8 cellular contexts compared by ENCODE assay signal in the genomic region with DNA sequence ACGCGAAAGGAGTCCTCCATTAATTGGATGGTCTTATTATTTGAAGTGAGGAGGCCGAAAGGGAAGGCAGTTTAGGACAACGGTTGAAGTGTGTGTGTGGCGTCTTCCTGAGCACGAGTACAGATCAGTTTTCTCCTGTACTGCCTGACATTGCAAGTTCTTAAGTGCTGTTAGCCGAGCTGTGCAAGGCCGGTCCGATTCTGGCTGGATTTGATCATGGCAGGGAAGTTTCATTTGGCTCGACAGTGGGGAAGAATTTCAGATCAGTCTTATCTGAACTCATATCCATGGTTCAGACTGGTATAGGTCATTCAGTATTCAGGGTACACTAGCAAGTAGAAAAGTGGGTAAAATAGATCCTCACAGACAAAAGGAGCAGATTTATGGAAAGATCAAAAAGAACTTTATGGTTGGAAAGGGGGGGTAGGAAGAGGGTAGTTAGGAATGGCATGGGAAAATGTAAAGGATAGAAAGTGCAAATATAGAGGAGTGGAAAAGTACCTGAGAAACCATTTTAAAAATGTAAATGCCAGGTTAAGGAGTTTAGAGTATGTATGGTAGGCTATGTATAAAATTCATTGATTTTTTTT. TPM values are rescaled to one million over a fixed set of nuclear protein-coding genes. Genes with fewer than 3 reads are reported as not detected.
DNase-seq lines count a peak whose midpoint lies in the region; ATAC-seq, FAIRE-seq and TF ChIP-seq lines count a peak whose summit lies in the region.
"Had no signal": no experiment of that assay in that cellular context is flagged by ENCODE, and none has a peak within 500 bp of the region (broad histone marks: within the 10 kb centered on the region; RNA-seq: fewer than 3 reads in every experiment).

No MANE protein-coding gene starts in this region.

- H3K9me3 Mint-ChIP-seq in astrocyte (ENCODE audit: unreplicated experiment) = no peaks in the 10 kb centered on the region
- H3K9me3 Mint-ChIP-seq: activated naive CD8-positive, alpha-beta T cell treated with anti-CD3 and anti-CD28 coated beads, Interleukin-2, amount 50 U/mL, for 24 hours had no signal

- H3K4me3 ChIP-seq in HUES64 (ENCODE audit: low read length) (peak overlapping the region; percentile 93), astrocyte (ENCODE audit: insufficient read depth, low read depth, low read length) (peak overlapping the region; percentile 93), tibial artery (peak overlapping the region; percentile 60 to 68)

- H3K4me2 ChIP-seq in astrocyte (ENCODE audit: low read length) = peak overlapping the region; percentile 93

- peaks cover 49% of the 10 kb centered on the region for H3K79me2 ChIP-seq in astrocyte (ENCODE audit: insufficient read depth, low read length)

- H3K4me3 Mint-ChIP-seq in astrocyte (ENCODE audit: unreplicated experiment) = no peak overlapping the region
- H3K4me3 Mint-ChIP-seq: activated naive CD8-positive, alpha-beta T cell treated with anti-CD3 and anti-CD28 coated beads, Interleukin-2, amount 50 U/mL, for 24 hours had no signal

- H3K27me3 ChIP-seq in HUES64 (ENCODE audit: insufficient read depth, low read length) (no peaks in the 10 kb centered on the region), astrocyte (ENCODE audit: insufficient read depth, low read length) (no peaks in the 10 kb centered on the region), tibial artery (no peaks in the 10 kb centered on the region)

- H3K27ac ChIP-seq in HUES64 (ENCODE audit: low read depth, low read length) (peak overlapping the region; percentile 98), astrocyte (ENCODE audit: low read depth, low read length) (peak overlapping the region; percentile 99), tibial artery (peak overlapping the region; percentile 91 to 93)

- peaks cover 10% of the 10 kb centered on the region for H4K20me1 ChIP-seq in astrocyte (ENCODE audit: insufficient read depth, low read length)

- intact Hi-C loops in left colon (cut with DNase I, micrococcal nuclease) (loop anchor here in 1 of 2 donors (5.0 kb wide), 1 partner anchor 111 kb away; a partner anchor contains a TSS), tibial artery (cut with DNase I; ENCODE audit: low total_unique reads) (loop anchor here (2.0 to 10.0 kb wide), 3 partner anchors 111 to 472 kb away; a partner anchor contains a TSS)

- no peak overlapping the region for H3K27ac Mint-ChIP-seq in astrocyte (ENCODE audit: unreplicated experiment)
- H3K27ac Mint-ChIP-seq: activated naive CD8-positive, alpha-beta T cell treated with anti-CD3 and anti-CD28 coated beads, Interleukin-2, amount 50 U/mL, for 24 hours had no signal

- H3K27me3 Mint-ChIP-seq in astrocyte (ENCODE audit: low read depth, unreplicated experiment) = no peaks in the 10 kb centered on the region
- H3K27me3 Mint-ChIP-seq: activated naive CD8-positive, alpha-beta T cell treated with anti-CD3 and anti-CD28 coated beads, Interleukin-2, amount 50 U/mL, for 24 hours had no signal

- peak overlapping the region; percentile 83 for H2AFZ ChIP-seq in astrocyte (ENCODE audit: low read depth, low read length)

- DNase-seq in astrocyte (ENCODE audit: low read depth) = no peak
- DNase-seq in left colon = no peak
- no peak for DNase-seq in tibial artery

- H3K4me1 Mint-ChIP-seq in astrocyte (ENCODE audit: low read depth, unreplicated experiment) = peaks cover 10% of the 10 kb centered on the region

- H3K9ac ChIP-seq in HUES64 (ENCODE audit: low read depth, low read length) (peak overlapping the region; percentile 94), astrocyte (ENCODE audit: low read length) (peak overlapping the region; percentile 97)

- ATAC-seq in left colon (peak; percentile 16), GM21619 (IDR thresholded peaks at IDR 0.05; ENCODE audit: unreplicated experiment) (no peak), HG03378 (IDR thresholded peaks at IDR 0.05; ENCODE audit: unreplicated experiment) (no peak), HG02588 (IDR thresholded peaks at IDR 0.05; ENCODE audit: unreplicated experiment) (no peak)

- no peak for TF ChIP-seq CTCF in astrocyte (IDR thresholded peaks at IDR 0.05; ENCODE audit: insufficient read depth, low read depth, low read length)
- TF ChIP-seq CTCF in tibial artery (IDR thresholded peaks at IDR 0.05) = no peak

- 1% methylated on average over 10 of the region's 10 CpGs for WGBS in HUES64

- no peaks in the 10 kb centered on the region for H3K36me3 Mint-ChIP-seq in astrocyte (ENCODE audit: low read depth, unreplicated experiment)

- H3K9me3 ChIP-seq in HUES64 (ENCODE audit: insufficient read depth, low read depth, low read length) = no peaks in the 10 kb centered on the region
- H3K9me3 ChIP-seq in astrocyte (ENCODE audit: insufficient read depth, low read depth, low read length) = no peaks in the 10 kb centered on the region
- no peaks in the 10 kb centered on the region for H3K9me3 ChIP-seq in tibial artery

- peaks cover 52% of the 10 kb centered on the region for H3K36me3 ChIP-seq in HUES64 (ENCODE audit: insufficient read depth, low read length)
- H3K36me3 ChIP-seq in astrocyte (ENCODE audit: insufficient read depth, low read length) = peaks cover 3% of the 10 kb centered on the region
- H3K36me3 ChIP-seq in tibial artery = peaks cover 0 to 3% (median 0%) of the 10 kb centered on the region in 3 donors

- peak; percentile 32 for FAIRE-seq in astrocyte (lab: Jason Lieb, UNC)

- H3K4me1 ChIP-seq in HUES64 (ENCODE audit: insufficient read depth, low read length) (peaks cover 7% of the 10 kb centered on the region; the same call in 1 of the 2 replicates), astrocyte (ENCODE audit: insufficient read depth, low read length) (peaks cover 22% of the 10 kb centered on the region), tibial artery (peaks cover 0 to 39% (median 19%) of the 10 kb centered on the region in 4 donors)

RNA-seq across cellular contexts. Expression of a gene that starts 0.7 kb away (rescaled TPM):
- polyA plus RNA-seq in HUES64 (2013, experiment 1 of 2) = 12.6 TPM
- 12.2 TPM for polyA plus RNA-seq in HUES64 (2013, experiment 2 of 2)
- total RNA-seq in astrocyte (2.8 and 3.3 TPM in 2 replicates), left colon (1 to 10 TPM; 2.4 to 2.5 TPM)

RNA-seq across cellular contexts. Expression of a gene that starts 10.3 kb away (rescaled TPM):
- 86.6 TPM for polyA plus RNA-seq in HUES64 (2013, experiment 1 of 2)
- polyA plus RNA-seq in HUES64 (2013, experiment 2 of 2) = 92.7 TPM
- total RNA-seq in astrocyte = 471 and 483 TPM in 2 replicates
- 100 to 1,000 TPM; 172 to 176 TPM for total RNA-seq in left colon
